ENCODE assay signal across 8 cellular contexts in genomic region chr13:27170521-27171243, GRCh38. TPM values are rescaled to one million over a fixed set of nuclear protein-coding genes. Genes with fewer than 3 reads are reported as not detected.
A peak's percentile ranks its signal among the peaks of the same experiment; 100 is the strongest.
DNase-seq lines count a peak whose midpoint lies in the region; FAIRE-seq lines count a peak whose summit lies in the region.

No MANE protein-coding gene starts in this region.

- peaks cover 0 to 3% (median 0%) of the 10 kb centered on the region in 3 donors for H3K36me3 Mint-ChIP-seq in immature natural killer cell

- no peaks in the 10 kb centered on the region for H3K9me3 Mint-ChIP-seq in immature natural killer cell

- H3K27me3 ChIP-seq in small intestine (ENCODE audit: control insufficient read depth in 2 of 2, insufficient read depth in 2 of 2, low read length in 2 of 2) = no peaks in the 10 kb centered on the region

- peak overlapping the region; percentile 96 to 97 for H3K27ac ChIP-seq in small intestine (ENCODE audit: low read depth in 1 of 2, low read length in 1 of 2)

- H3K4me1 ChIP-seq in small intestine (ENCODE audit: control insufficient read depth in 2 of 2, insufficient read depth in 1 of 2, low read depth in 1 of 2, low read length in 1 of 2) = peaks cover 6 to 13% of the 10 kb centered on the region in 2 donors

- peak; percentile 79 for DNase-seq in activated effector memory CD4-positive, alpha-beta T cell treated with anti-CD3 and anti-CD28 coated beads, Interleukin-2, amount 50 U/mL, for 16 hours
- no peak for DNase-seq in activated effector memory CD4-positive, alpha-beta T cell treated with Interleukin-2 at 50 U/mL for 16 hours
- no peak for DNase-seq in Jurkat, Clone E6-1 (ENCODE audit: low read depth, low spot score)
- DNase-seq in T-helper 2 cell = peak; percentile 7 to 42 (median 14)
- DNase-seq in T47D (ENCODE audit: low read depth in 1 of 2, low spot score in 1 of 2) = peak; percentile 19 to 52
- DNase-seq in immature natural killer cell = peak; percentile 8 to 23 (median 19)
- DNase-seq in small intestine = peak; percentile 45
- DNase-seq in HTR-8/SVneo (ENCODE audit: insufficient read length, low spot score) = no peak

- H3K4me3 ChIP-seq in Jurkat, Clone E6-1 (ENCODE audit: low read length) = peak overlapping the region; percentile 67
- peak overlapping the region; percentile 93 to 100 for H3K4me3 ChIP-seq in small intestine (ENCODE audit: low read depth in 1 of 2, low read length in 2 of 2)

- FAIRE-seq in small intestine (lab: Jason Lieb, UNC) (no peak), HTR-8/SVneo (lab: Jason Lieb, UNC) (no peak)

- no peaks in the 10 kb centered on the region for H3K36me3 ChIP-seq in small intestine (ENCODE audit: control insufficient read depth in 2 of 2, insufficient read depth in 2 of 2, low read length in 2 of 2)

- H3K27me3 Mint-ChIP-seq in immature natural killer cell (ENCODE audit: low read depth in 3 of 3) = peaks cover 2 to 6% (median 5%) of the 10 kb centered on the region in 3 donors

- peak overlapping the region; percentile 84 to 97 (median 96) for H3K27ac Mint-ChIP-seq in immature natural killer cell

- H3K4me1 Mint-ChIP-seq in immature natural killer cell = peaks cover 40 to 55% of the 10 kb centered on the region in 2 donors

- peak overlapping the region; percentile 96 to 99 (median 98) for H3K4me3 Mint-ChIP-seq in immature natural killer cell

- 0 to 1% (median 1%) methylated on average over 37 to 56 of the region's 56 CpGs for WGBS in small intestine, 3 donors

- in situ Hi-C loops in T47D (cut with HindIII; ENCODE audit: low pct_unique_long_range_greater_than_20kb, low sequenced_read_pairs) = no loop called here

- no peaks in the 10 kb centered on the region for H3K9me3 ChIP-seq in small intestine (ENCODE audit: control insufficient read depth, low read depth)

RNA-seq across cellular contexts. Expression of gene USP12, which starts 0.9 kb away (rescaled TPM):
- 14.1 TPM for polyA plus RNA-seq in Jurkat, Clone E6-1 (2012; ENCODE audit: insufficient read depth, insufficient read length)
- 10 to 100 TPM; 11.2 to 12.7 (median 11.4) TPM for polyA plus RNA-seq in immature natural killer cell
- polyA plus RNA-seq in small intestine = 10 to 100 TPM; 12.3 to 22.1 (median 19.2) TPM

Comparison
In these comparisons a context has a peak if more than half of its experiments do, and no peak if none do; other contexts are left out.
1. DNase-seq: peak in activated effector memory CD4-positive, alpha-beta T cell treated with anti-CD3 and anti-CD28 coated beads, Interleukin-2, amount 50 U/mL, for 16 hours (single experiment), T-helper 2 cell (5 of 5), T47D (2 of 2), immature natural killer cell (3 of 3) and small intestine (single experiment); none in activated effector memory CD4-positive, alpha-beta T cell treated with Interleukin-2 at 50 U/mL for 16 hours (single experiment), Jurkat, Clone E6-1 (single experiment) and HTR-8/SVneo (single experiment).